11 cellular contexts compared by ENCODE assay signal in genomic region chr21:30257773-30258172, GRCh38. TPM values are rescaled to one million over a fixed set of nuclear protein-coding genes. Genes with fewer than 3 reads are reported as not detected.
DNase-seq lines count a peak whose midpoint lies in the region; ATAC-seq and TF ChIP-seq lines count a peak whose summit lies in the region.
"Had no signal": no experiment of that assay in that cellular context is flagged by ENCODE, and none has a peak within 500 bp of the region (broad histone marks: within the 10 kb centered on the region; RNA-seq: fewer than 3 reads in every experiment).

No MANE protein-coding gene starts in this region.

- H3K4me3 Mint-ChIP-seq in progenitor cell of endocrine pancreas (ENCODE audit: low read depth): no peak overlapping the region
- H3K4me3 Mint-ChIP-seq in stimulated activated naive CD8-positive, alpha-beta T cell treated with anti-CD3 and anti-CD28 coated beads, Interleukin-15, amount 100 ng/mL, for 72 hours: no peak overlapping the region
- H3K4me3 Mint-ChIP-seq: T-helper 1 cell treated with Interleukin-12 subunit alpha and Interleukin-12 subunit beta and Interleukin-4 antibody, amounts not matched to agents 30 μg/mL and 1 μg/mL, for 36 hours had no signal

- H3K9me3 Mint-ChIP-seq in progenitor cell of endocrine pancreas (ENCODE audit: low read depth): no peaks in the 10 kb centered on the region
- no peaks in the 10 kb centered on the region for H3K9me3 Mint-ChIP-seq in stimulated activated naive CD8-positive, alpha-beta T cell treated with anti-CD3 and anti-CD28 coated beads, Interleukin-15, amount 100 ng/mL, for 72 hours
- H3K9me3 Mint-ChIP-seq: T-helper 1 cell treated with Interleukin-12 subunit alpha and Interleukin-12 subunit beta and Interleukin-4 antibody, amounts not matched to agents 30 μg/mL and 1 μg/mL, for 36 hours had no signal

- no peak for ATAC-seq in GM18873 (IDR thresholded peaks at IDR 0.05; ENCODE audit: low FRiP score, unreplicated experiment)
- ATAC-seq in stimulated activated naive CD8-positive, alpha-beta T cell treated with anti-CD3 and anti-CD28 coated beads, Interleukin-15, amount 100 ng/mL, for 72 hours: no peak

- no peaks in the 10 kb centered on the region for H3K27me3 Mint-ChIP-seq in progenitor cell of endocrine pancreas
- H3K27me3 Mint-ChIP-seq in stimulated activated naive CD8-positive, alpha-beta T cell treated with anti-CD3 and anti-CD28 coated beads, Interleukin-15, amount 100 ng/mL, for 72 hours: no peaks in the 10 kb centered on the region

- H3K4me1 Mint-ChIP-seq in progenitor cell of endocrine pancreas (ENCODE audit: low read depth): no peaks in the 10 kb centered on the region
- no peaks in the 10 kb centered on the region for H3K4me1 Mint-ChIP-seq in stimulated activated naive CD8-positive, alpha-beta T cell treated with anti-CD3 and anti-CD28 coated beads, Interleukin-15, amount 100 ng/mL, for 72 hours

- DNase-seq in NCI-H1694 (lab: John Stamatoyannopoulos, UW): peak; percentile 27
- DNase-seq in NCI-H1694 treated with DMSO at 0.1 percent for 48 hours (lab: John Stamatoyannopoulos, UW): no peak
- DNase-seq in OCI-M1 (lab: John Stamatoyannopoulos, UW): peak; percentile 65
- DNase-seq in erythroblast (lab: John Stamatoyannopoulos, UW): peak; percentile 27 to 60
- no peak for DNase-seq in progenitor cell of endocrine pancreas (ENCODE audit: low spot score, unreplicated experiment)
- no peak for DNase-seq in stimulated activated naive CD8-positive, alpha-beta T cell treated with anti-CD3 and anti-CD28 coated beads, Interleukin-15, amount 100 ng/mL, for 72 hours
- no peak for DNase-seq in Ammon's horn (ENCODE audit: low spot score)
- DNase-seq: activated naive CD4-positive, alpha-beta T cell treated with Interleukin-2 at 50 U/mL for 16 hours; hippocampal formation had no signal

- TF ChIP-seq POLR2A in erythroblast (IDR thresholded peaks at IDR 0.05; ENCODE audit: low read length): no peak

- H3K36me3 Mint-ChIP-seq in progenitor cell of endocrine pancreas (ENCODE audit: insufficient read depth): no peaks in the 10 kb centered on the region

- H3K27ac Mint-ChIP-seq in progenitor cell of endocrine pancreas: no peak overlapping the region
- H3K27ac Mint-ChIP-seq in stimulated activated naive CD8-positive, alpha-beta T cell treated with anti-CD3 and anti-CD28 coated beads, Interleukin-15, amount 100 ng/mL, for 72 hours: no peak overlapping the region
- H3K27ac Mint-ChIP-seq: T-helper 1 cell treated with Interleukin-12 subunit alpha and Interleukin-12 subunit beta and Interleukin-4 antibody, amounts not matched to agents 30 μg/mL and 1 μg/mL, for 36 hours had no signal

- TF ChIP-seq CTCF in progenitor cell of endocrine pancreas (IDR thresholded peaks at IDR 0.05; ENCODE audit: unreplicated experiment): peak; percentile 58

RNA-seq across cellular contexts. Expression of gene KRTAP24-1, which starts 25.0 kb away (rescaled TPM):
- not detected in 2 replicates for total RNA-seq in progenitor cell of endocrine pancreas

RNA-seq across cellular contexts. Expression of gene KRTAP25-1, which starts 31.5 kb away (rescaled TPM):
- total RNA-seq in progenitor cell of endocrine pancreas: not detected in 2 replicates

RNA-seq across cellular contexts. Expression of gene CLDN8, which starts 41.9 kb away (rescaled TPM):
- total RNA-seq in progenitor cell of endocrine pancreas: not detected in 2 replicates

Comparison
In these comparisons a context has a peak if more than half of its experiments do, and no peak if none do; other contexts are left out.
1. DNase-seq: peak in NCI-H1694 (single experiment), OCI-M1 (single experiment) and erythroblast (2 of 2); none in NCI-H1694 treated with DMSO at 0.1 percent for 48 hours (single experiment), progenitor cell of endocrine pancreas (single experiment), stimulated activated naive CD8-positive, alpha-beta T cell treated with anti-CD3 and anti-CD28 coated beads, Interleukin-15, amount 100 ng/mL, for 72 hours (0 of 2) and Ammon's horn (single experiment).